In genomic region chr1:19032701-19033515, GRCh38 we compare ENCODE assay signal across 1 cellular context.
TF ChIP-seq lines count a peak whose summit lies in the region.

No MANE protein-coding gene starts in this region.

TF ChIP-seq in H1, 55 proteins besides CTCF, POLR2A, EP300 and RAD21:
- TF ChIP-seq USF2 (IDR thresholded peaks at IDR 0.05; ENCODE audit: low read length) (0 out of 2 replicates have a peak, but pooled peaks have one; percentile 30), SP4 (IDR thresholded peaks at IDR 0.05; ENCODE audit: low read length) (no peak)
